ENCODE assay signal across 20 cellular contexts in the genomic region with DNA sequence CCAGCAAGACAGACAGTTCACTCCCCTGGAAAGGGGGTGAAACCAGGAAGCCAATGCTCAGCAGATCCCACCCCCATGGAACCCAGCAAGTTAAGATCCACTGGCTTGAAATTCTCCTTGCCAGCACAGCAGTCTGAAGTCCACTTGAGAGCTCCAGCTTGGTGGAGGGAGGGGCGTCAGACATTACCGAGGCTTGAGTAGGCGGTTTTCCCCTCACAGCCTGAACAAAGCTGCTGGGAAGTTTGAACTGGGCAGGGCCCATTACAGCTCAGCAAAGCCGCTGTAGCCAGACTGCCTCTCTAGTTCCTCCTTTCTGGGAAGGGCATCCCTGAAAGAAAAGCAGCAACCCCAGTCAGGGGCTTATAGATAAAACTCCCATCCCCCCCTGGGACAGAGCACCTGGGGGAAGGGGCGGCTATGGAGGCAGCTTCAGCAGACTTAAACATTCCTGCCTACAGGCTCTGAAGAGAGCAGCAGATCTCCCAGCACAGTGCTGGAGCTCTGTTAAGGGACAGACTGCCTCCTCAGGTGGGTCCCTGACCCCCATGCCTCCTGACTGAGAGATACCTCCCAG.
A peak's percentile ranks its signal among the peaks of the same experiment; 100 is the strongest.
DNase-seq lines count a peak whose midpoint lies in the region; ATAC-seq, FAIRE-seq and TF ChIP-seq lines count a peak whose summit lies in the region.
"Had no signal": no experiment of that assay in that cellular context is flagged by ENCODE, and none has a peak within 500 bp of the region (broad histone marks: within the 10 kb centered on the region; RNA-seq: fewer than 3 reads in every experiment).

No MANE protein-coding gene starts in this region.

- H3K9me2 ChIP-seq in OCI-LY7 (ENCODE audit: insufficient read depth, low read length), result no peaks in the 10 kb centered on the region

- H3K4me3 ChIP-seq in small intestine (ENCODE audit: low read depth in 1 of 2, low read length in 2 of 2) (no peak overlapping the region), OCI-LY7 (ENCODE audit: low read depth, low read length, poor library complexity, severe bottlenecking) (no peak overlapping the region)
- H3K4me3 ChIP-seq: K562 had no signal

- POLR2A ChIA-PET in WTC11 (lab: Charles Lee) (no interaction called here), OCI-LY7 (lab: Charles Lee) (no interaction called here)

- peak; percentile 8 for DNase-seq in NCI-H82 (lab: John Stamatoyannopoulos, UW)
- DNase-seq in NCI-H82 treated with DMSO at 0.1 percent for 48 hours (lab: John Stamatoyannopoulos, UW; ENCODE audit: unreplicated experiment), result no peak
- peak; percentile 21 for DNase-seq in WTC11 (ENCODE audit: low spot score)
- peak; percentile 54 for DNase-seq in islet precursor cell
- peak; percentile 5 for DNase-seq in small intestine
- no peak for DNase-seq in effector memory CD8-positive, alpha-beta T cell
- DNase-seq in activated effector memory CD4-positive, alpha-beta T cell treated with anti-CD3 and anti-CD28 coated beads, Interleukin-2, amount 50 U/mL, for 16 hours, result no peak
- no peak for DNase-seq in OCI-LY7 (ENCODE audit: low spot score)
- DNase-seq: DMS79 treated with DMSO at 0.1 percent for 48 hours, NCI-H1694 treated with DMSO at 0.1 percent for 48 hours, NCI-H510A, NCI-H748 treated with DMSO at 0.1 percent for 48 hours, PC-3, SIG-M5 had no signal

- H3K36me3 Mint-ChIP-seq in WTC11, result peaks cover 9% of the 10 kb centered on the region; the same call in 1 of the 2 replicates
- no peaks in the 10 kb centered on the region for H3K36me3 Mint-ChIP-seq in effector memory CD8-positive, alpha-beta T cell (ENCODE audit: insufficient read depth)
- H3K36me3 Mint-ChIP-seq: CD14-positive monocyte had no signal

- H3K27ac Mint-ChIP-seq in WTC11, result no peak overlapping the region
- no peak overlapping the region for H3K27ac Mint-ChIP-seq in effector memory CD8-positive, alpha-beta T cell
- H3K27ac Mint-ChIP-seq: CD14-positive monocyte had no signal

- no TSS peak for BruUV-seq in OCI-LY7 (replicated peaks; lab: Mats Ljungman, UMichigan)

- CTCF ChIA-PET in WTC11 (lab: Charles Lee), result interaction anchor here (0.7 kb wide), 1 partner anchor 89 kb away, joined by 3 read pairs; no protein-coding TSS in a partner anchor
- CTCF ChIA-PET in OCI-LY7 (lab: Charles Lee; ENCODE audit: unreplicated experiment), result no interaction called here

- H3K27ac ChIP-seq in small intestine (ENCODE audit: low read depth in 1 of 2, low read length in 1 of 2) (no peak overlapping the region), OCI-LY7 (ENCODE audit: low read depth, low read length, poor library complexity, severe bottlenecking) (no peak overlapping the region)
- H3K27ac ChIP-seq: 22Rv1, RWPE1 had no signal

- no peak overlapping the region for H2AFZ ChIP-seq in OCI-LY7 (ENCODE audit: low read length)

- H3K4me1 ChIP-seq in small intestine (ENCODE audit: control insufficient read depth in 2 of 2, insufficient read depth in 1 of 2, low read depth in 1 of 2, low read length in 1 of 2), result no peaks in the 10 kb centered on the region
- no peaks in the 10 kb centered on the region for H3K4me1 ChIP-seq in OCI-LY7 (ENCODE audit: insufficient read depth, low read length, poor library complexity, severe bottlenecking)

- FAIRE-seq in small intestine (lab: Jason Lieb, UNC), result no peak
- FAIRE-seq: G401.6, K562 had no signal

- H3K36me3 ChIP-seq in small intestine (ENCODE audit: control insufficient read depth in 2 of 2, insufficient read depth in 2 of 2, low read length in 2 of 2), result no peaks in the 10 kb centered on the region
- H3K36me3 ChIP-seq in OCI-LY7 (ENCODE audit: insufficient read depth, low read length), result no peaks in the 10 kb centered on the region

- ATAC-seq in WTC11, result peak; percentile 62
- no peak for ATAC-seq in effector memory CD8-positive, alpha-beta T cell (replicated peaks)
- ATAC-seq: HCT116, K562, PC-3 had no signal

- no peaks in the 10 kb centered on the region for H3K9me3 ChIP-seq in small intestine (ENCODE audit: control insufficient read depth, low read depth)
- H3K9me3 ChIP-seq in OCI-LY7 (ENCODE audit: low read length), result no peaks in the 10 kb centered on the region

- no peak overlapping the region for H3K4me2 ChIP-seq in OCI-LY7 (ENCODE audit: low read length)

- no peaks in the 10 kb centered on the region for H3K27me3 ChIP-seq in small intestine (ENCODE audit: control insufficient read depth in 2 of 2, insufficient read depth in 2 of 2, low read length in 2 of 2)

- intact Hi-C loops in OCI-LY7 (cut with micrococcal nuclease; ENCODE audit: unreplicated experiment), result no loop called here

- no peaks in the 10 kb centered on the region for H4K20me1 ChIP-seq in OCI-LY7 (ENCODE audit: insufficient read depth, low read length)

- 54 to 70% (median 60%) methylated on average over 5 of the region's 5 CpGs for WGBS in small intestine, 3 donors

- peaks cover 7% of the 10 kb centered on the region for H3K4me1 Mint-ChIP-seq in WTC11
- H3K4me1 Mint-ChIP-seq in effector memory CD8-positive, alpha-beta T cell (ENCODE audit: low read depth in 2 of 2), result no peaks in the 10 kb centered on the region
- H3K4me1 Mint-ChIP-seq: CD14-positive monocyte had no signal

- TF ChIP-seq CTCF in WTC11 (IDR thresholded peaks at IDR 0.05) (no peak), OCI-LY7 (conservative IDR thresholded peaks at IDR 0.05; ENCODE audit: low read length) (no peak)

- no peaks in the 10 kb centered on the region for H3K79me2 ChIP-seq in OCI-LY7 (ENCODE audit: insufficient read depth, low read depth, low read length)

- H3K27me3 Mint-ChIP-seq in WTC11 (ENCODE audit: low read depth), result no peaks in the 10 kb centered on the region
- no peaks in the 10 kb centered on the region for H3K27me3 Mint-ChIP-seq in effector memory CD8-positive, alpha-beta T cell

- no peak overlapping the region for H3K4me3 Mint-ChIP-seq in WTC11
- no peak overlapping the region for H3K4me3 Mint-ChIP-seq in effector memory CD8-positive, alpha-beta T cell
- H3K4me3 Mint-ChIP-seq: CD14-positive monocyte had no signal

- H3K9me3 Mint-ChIP-seq in WTC11, result peaks cover 11% of the 10 kb centered on the region
- peaks cover 4 to 14% of the 10 kb centered on the region in 2 donors for H3K9me3 Mint-ChIP-seq in effector memory CD8-positive, alpha-beta T cell

TF ChIP-seq in WTC11, 78 proteins besides CTCF, POLR2A, EP300 and RAD21:
- no peak for TF ChIP-seq MXD4 (CRISPR knock-in tag; IDR thresholded peaks at IDR 0.05; ENCODE audit: borderline replicate concordance)

Comparison
In these comparisons a context has a peak if more than half of its experiments do, and no peak if none do; other contexts are left out.
1. DNase-seq: peak in NCI-H82 (single experiment), WTC11 (single experiment), islet precursor cell (single experiment) and small intestine (single experiment); none in NCI-H82 treated with DMSO at 0.1 percent for 48 hours (single experiment), effector memory CD8-positive, alpha-beta T cell (0 of 3), activated effector memory CD4-positive, alpha-beta T cell treated with anti-CD3 and anti-CD28 coated beads, Interleukin-2, amount 50 U/mL, for 16 hours (single experiment) and OCI-LY7 (single experiment).